15 cellular contexts compared by ENCODE assay signal in genomic region chr1:19385236-19385635, GRCh38.
DNase-seq lines count a peak whose midpoint lies in the region; ATAC-seq and TF ChIP-seq lines count a peak whose summit lies in the region.
"Had no signal": no experiment of that assay in that cellular context is flagged by ENCODE, and none has a peak within 500 bp of the region (broad histone marks: within the 10 kb centered on the region; RNA-seq: fewer than 3 reads in every experiment).

No MANE protein-coding gene starts in this region.

- no peak for DNase-seq in activated T-cell treated with anti-CD3 and anti-CD28 coated beads, Interleukin-2, amount 50 U/mL, for 24 hours
- DNase-seq in activated T-cell treated with anti-CD3 and anti-CD28 coated beads for 4 hours (no peak), esophagus muscularis mucosa (ENCODE audit: extremely low spot score) (no peak), neural crest cell (ENCODE audit: low read depth, low spot score) (no peak), upper lobe of left lung (no peak), UCSD-AML1 (lab: John Stamatoyannopoulos, UW; ENCODE audit: unreplicated experiment) (no peak)
- DNase-seq in activated CD8-positive, alpha-beta memory T cell treated with anti-CD3 and anti-CD28 coated beads, Interleukin-2, amount 50 U/mL, for 48 hours = no peak
- DNase-seq: NCI-H1092 treated with DMSO at 0.1 percent for 48 hours; NCI-H446; OCI-M1; stimulated activated CD4-positive, alpha-beta T cell treated with anti-CD3 and anti-CD28 coated beads, Interleukin-4, amount 100 ng/mL, for 24 hours; stimulated activated naive CD4-positive, alpha-beta T cell treated with Interleukin-2 at 50 U/mL for 16 hours had no signal

- H3K36me3 ChIP-seq in esophagus muscularis mucosa (peaks cover 0 to 44% (median 37%) of the 10 kb centered on the region in 4 donors), upper lobe of left lung (peaks cover 0 to 48% (median 24%) of the 10 kb centered on the region in 4 donors)

- peaks cover 34% of the 10 kb centered on the region for H3K4me1 Mint-ChIP-seq in activated T-cell treated with anti-CD3 and anti-CD28 coated beads, Interleukin-2, amount 50 U/mL, for 24 hours (ENCODE audit: low read depth)
- peaks cover 4% of the 10 kb centered on the region for H3K4me1 Mint-ChIP-seq in neural crest cell

- 80% methylated on average over 9 of the region's 9 CpGs for WGBS in esophagus muscularis mucosa
- WGBS in upper lobe of left lung, 2 donors = 91 to 94% methylated on average over 9 of the region's 9 CpGs

- peak overlapping the region; percentile 63 to 97 (median 79) for H3K27ac ChIP-seq in esophagus muscularis mucosa (replicated peaks in 1 of 4)
- peak overlapping the region; percentile 32 to 58 (median 47) for H3K27ac ChIP-seq in upper lobe of left lung
- H3K27ac ChIP-seq: A549 had no signal

- no peaks in the 10 kb centered on the region for H3K9me3 ChIP-seq in esophagus muscularis mucosa
- H3K9me3 ChIP-seq in upper lobe of left lung = no peaks in the 10 kb centered on the region
- H3K9me3 ChIP-seq: A549, psoas muscle had no signal

- TF ChIP-seq CTCF in esophagus muscularis mucosa (IDR thresholded peaks at IDR 0.05) (no peak), neural crest cell (conservative IDR thresholded peaks at IDR 0.05) (no peak), upper lobe of left lung (IDR thresholded peaks at IDR 0.05) (no peak)

- H3K4me3 ChIP-seq in esophagus muscularis mucosa = no peak overlapping the region
- no peak overlapping the region for H3K4me3 ChIP-seq in upper lobe of left lung
- H3K4me3 ChIP-seq: A549, psoas muscle had no signal

- peaks cover 71% of the 10 kb centered on the region for H3K36me3 Mint-ChIP-seq in activated T-cell treated with anti-CD3 and anti-CD28 coated beads, Interleukin-2, amount 50 U/mL, for 24 hours (ENCODE audit: low read depth)
- H3K36me3 Mint-ChIP-seq in neural crest cell (ENCODE audit: low read depth) = peaks cover 6% of the 10 kb centered on the region

- no peak for ATAC-seq in upper lobe of left lung (ENCODE audit: low FRiP score in 2 of 2)
- no peak for ATAC-seq in GM19455 (IDR thresholded peaks at IDR 0.05; ENCODE audit: unreplicated experiment)
- ATAC-seq: A549 had no signal

- TF ChIP-seq POLR2A in esophagus muscularis mucosa (IDR thresholded peaks at IDR 0.05; ENCODE audit: low read depth) (no peak), upper lobe of left lung (IDR thresholded peaks at IDR 0.05) (no peak)

- H3K9me3 Mint-ChIP-seq in activated T-cell treated with anti-CD3 and anti-CD28 coated beads, Interleukin-2, amount 50 U/mL, for 24 hours = no peaks in the 10 kb centered on the region
- H3K9me3 Mint-ChIP-seq in neural crest cell = no peaks in the 10 kb centered on the region

- intact Hi-C loops in esophagus muscularis mucosa (cut with DNase I) = no loop called here

- H3K27me3 ChIP-seq in esophagus muscularis mucosa (no peaks in the 10 kb centered on the region), upper lobe of left lung (no peaks in the 10 kb centered on the region)

- no peak overlapping the region for H3K4me3 Mint-ChIP-seq in activated T-cell treated with anti-CD3 and anti-CD28 coated beads, Interleukin-2, amount 50 U/mL, for 24 hours
- H3K4me3 Mint-ChIP-seq in neural crest cell = no peak overlapping the region

- H3K27ac Mint-ChIP-seq in activated T-cell treated with anti-CD3 and anti-CD28 coated beads, Interleukin-2, amount 50 U/mL, for 24 hours = peak overlapping the region; percentile 79
- H3K27ac Mint-ChIP-seq in neural crest cell (ENCODE audit: unreplicated experiment) = peak overlapping the region; percentile 57

- TF ChIP-seq EP300 in esophagus muscularis mucosa (IDR thresholded peaks at IDR 0.05) (no peak), upper lobe of left lung (IDR thresholded peaks at IDR 0.05) (no peak)

- H3K4me1 ChIP-seq in esophagus muscularis mucosa (peaks cover 43 to 81% (median 66%) of the 10 kb centered on the region in 4 donors), upper lobe of left lung (peaks cover 22 to 41% (median 23%) of the 10 kb centered on the region in 4 donors)

- H3K27me3 Mint-ChIP-seq in activated T-cell treated with anti-CD3 and anti-CD28 coated beads, Interleukin-2, amount 50 U/mL, for 24 hours = no peaks in the 10 kb centered on the region
- H3K27me3 Mint-ChIP-seq in neural crest cell (ENCODE audit: low read depth) = no peaks in the 10 kb centered on the region
